28 cellular contexts compared by ENCODE assay signal in genomic region chr6:131255434-131255833, GRCh38.
DNase-seq lines count a peak whose midpoint lies in the region; ATAC-seq and TF ChIP-seq lines count a peak whose summit lies in the region.
"Had no signal": no experiment of that assay in that cellular context is flagged by ENCODE, and none has a peak within 500 bp of the region (broad histone marks: within the 10 kb centered on the region; RNA-seq: fewer than 3 reads in every experiment).

No MANE protein-coding gene starts in this region.

- DNase-seq in DMS 273 (lab: John Stamatoyannopoulos, UW; ENCODE audit: unreplicated experiment) (peak; percentile 12), DMS 273 treated with DMSO at 0.1 percent for 48 hours (lab: John Stamatoyannopoulos, UW) (no peak), T-helper 17 cell (no peak), D341Med (ENCODE audit: low spot score) (no peak), MCF 10A (ENCODE audit: unreplicated experiment) (no peak)
- DNase-seq in naive thymus-derived CD4-positive, alpha-beta T cell = peak in 5 of 9 donors; percentile 17 to 36 (median 24)
- DNase-seq: activated B cell treated with CpG ODN at 0.5 μM for 24 hours; activated CD8-positive, alpha-beta memory T cell treated with anti-CD3 and anti-CD28 coated beads, Interleukin-2, amount 10 ng/mL, durations not matched to agents 7 days and 5 days; activated naive CD4-positive, alpha-beta T cell; activated T-cell treated with anti-CD3 and anti-CD28 coated beads, Interleukin-2, amount 50 U/mL, for 4 hours; amygdala; H7; KG1; MM.1S; NCI-H2029; NCI-H526; ovary; SHP77; T1000; transverse colon had no signal

- H3K9me3 ChIP-seq in T-helper 17 cell (ENCODE audit: control insufficient read depth, low read length, poor library complexity, severe bottlenecking) = no peaks in the 10 kb centered on the region
- peaks cover 0 to 3% (median 0%) of the 10 kb centered on the region in 3 experiments for H3K9me3 ChIP-seq in naive thymus-derived CD4-positive, alpha-beta T cell (ENCODE audit: control insufficient read depth in 2 of 3, low read length in 3 of 3)
- H3K9me3 ChIP-seq: ovary, transverse colon had no signal

- ATAC-seq in GM18907 (IDR thresholded peaks at IDR 0.05; ENCODE audit: unreplicated experiment) (peak; percentile 48), T-helper 17 cell (no peak), HG03565 (IDR thresholded peaks at IDR 0.05; ENCODE audit: unreplicated experiment) (no peak)
- peak; percentile 73 for ATAC-seq in naive thymus-derived CD4-positive, alpha-beta T cell
- ATAC-seq: activated CD8-positive, alpha-beta memory T cell treated with anti-CD3 and anti-CD28 coated beads, Interleukin-2, amount 10 ng/mL, durations not matched to agents 7 days and 5 days; activated T-cell treated with anti-CD3 and anti-CD28 coated beads, Interleukin-2, amount 50 U/mL, for 4 hours; Panc1; stimulated activated memory B cell treated with anti-CD40 and anti-IgM and Interleukin-4, amounts not matched to agents 10 μg/mL and 1 μg/mL and 100 μg/mL, for 72 hours had no signal

- POLR2A ChIA-PET in naive thymus-derived CD4-positive, alpha-beta T cell (lab: Charles Lee) = interaction anchor here (1.2 kb wide), 2 partner anchors 10 to 26 kb away, joined by 3 to 5 read pairs; no protein-coding TSS in a partner anchor
- POLR2A ChIA-PET in MCF 10A (lab: Yijun Ruan, JAX) = no interaction called here

- H3K4me3 ChIP-seq in naive thymus-derived CD4-positive, alpha-beta T cell (ENCODE audit: low read length) = no peak overlapping the region
- H3K4me3 ChIP-seq: ovary, skin epidermis, transverse colon had no signal

- TF ChIP-seq CTCF in MCF 10A (IDR thresholded peaks at IDR 0.05; ENCODE audit: unreplicated experiment) = no peak

- H3K4me1 Mint-ChIP-seq in T-helper 17 cell (peaks cover 22% of the 10 kb centered on the region), MCF 10A (ENCODE audit: insufficient read depth, unreplicated experiment) (peaks cover 12% of the 10 kb centered on the region)
- peaks cover 12 to 75% (median 60%) of the 10 kb centered on the region in 7 donors for H3K4me1 Mint-ChIP-seq in naive thymus-derived CD4-positive, alpha-beta T cell

- no TSS peak for BruUV-seq in MCF 10A (replicated peaks; lab: Mats Ljungman, UMichigan)

- H3K27ac Mint-ChIP-seq in T-helper 17 cell (peak overlapping the region; percentile 89), MCF 10A (ENCODE audit: low read depth, unreplicated experiment) (no peak overlapping the region)
- peak overlapping the region in 8 of 9 donors; percentile 25 to 83 (median 55) for H3K27ac Mint-ChIP-seq in naive thymus-derived CD4-positive, alpha-beta T cell
- H3K27ac Mint-ChIP-seq: activated B cell treated with CpG ODN at 0.5 μM for 24 hours; activated CD8-positive, alpha-beta memory T cell treated with anti-CD3 and anti-CD28 coated beads, Interleukin-2, amount 10 ng/mL, durations not matched to agents 7 days and 5 days; stimulated activated memory B cell treated with anti-CD40 and anti-IgM and Interleukin-4, amounts not matched to agents 10 μg/mL and 1 μg/mL and 100 μg/mL, for 72 hours had no signal

- H3K27me3 Mint-ChIP-seq in T-helper 17 cell (no peaks in the 10 kb centered on the region), MCF 10A (ENCODE audit: insufficient read depth, unreplicated experiment) (no peaks in the 10 kb centered on the region)
- H3K27me3 Mint-ChIP-seq in naive thymus-derived CD4-positive, alpha-beta T cell = no peaks in the 10 kb centered on the region
- H3K27me3 Mint-ChIP-seq: activated B cell treated with CpG ODN at 0.5 μM for 24 hours; activated CD8-positive, alpha-beta memory T cell treated with anti-CD3 and anti-CD28 coated beads, Interleukin-2, amount 10 ng/mL, durations not matched to agents 7 days and 5 days; stimulated activated memory B cell treated with anti-CD40 and anti-IgM and Interleukin-4, amounts not matched to agents 10 μg/mL and 1 μg/mL and 100 μg/mL, for 72 hours had no signal

- H3K4me3 Mint-ChIP-seq in T-helper 17 cell = no peak overlapping the region
- peak overlapping the region in 4 of 10 donors; percentile 1 to 38 (median 28) for H3K4me3 Mint-ChIP-seq in naive thymus-derived CD4-positive, alpha-beta T cell
- no peak overlapping the region for H3K4me3 Mint-ChIP-seq in MCF 10A (ENCODE audit: unreplicated experiment)
- H3K4me3 Mint-ChIP-seq: activated B cell treated with CpG ODN at 0.5 μM for 24 hours; activated CD8-positive, alpha-beta memory T cell treated with anti-CD3 and anti-CD28 coated beads, Interleukin-2, amount 10 ng/mL, durations not matched to agents 7 days and 5 days; activated T-cell treated with anti-CD3 and anti-CD28 coated beads, Interleukin-2, amount 50 U/mL, for 4 hours; neural crest cell; stimulated activated memory B cell treated with anti-CD40 and anti-IgM and Interleukin-4, amounts not matched to agents 10 μg/mL and 1 μg/mL and 100 μg/mL, for 72 hours had no signal

- intact Hi-C loops in naive thymus-derived CD4-positive, alpha-beta T cell (cut with micrococcal nuclease) = loop anchor here in 1 of 2 donors (2.0 kb wide), 1 partner anchor 13 kb away; no protein-coding TSS in a partner anchor
- intact Hi-C loops in MCF 10A (cut with micrococcal nuclease) = no loop called here

- CTCF ChIA-PET in naive thymus-derived CD4-positive, alpha-beta T cell (lab: Charles Lee) = no interaction called here
- CTCF ChIA-PET in MCF 10A (lab: Yijun Ruan, JAX) = no interaction called here

- peaks cover 0 to 14% (median 3%) of the 10 kb centered on the region in 11 donors for H3K9me3 Mint-ChIP-seq in naive thymus-derived CD4-positive, alpha-beta T cell
- no peaks in the 10 kb centered on the region for H3K9me3 Mint-ChIP-seq in MCF 10A (ENCODE audit: unreplicated experiment)

- H3K27me3 ChIP-seq in naive thymus-derived CD4-positive, alpha-beta T cell (ENCODE audit: control insufficient read depth in 2 of 2, insufficient read depth in 2 of 2, low read length in 2 of 2) = no peaks in the 10 kb centered on the region
- H3K27me3 ChIP-seq: ovary, transverse colon had no signal

- H3K4me1 ChIP-seq in naive thymus-derived CD4-positive, alpha-beta T cell (ENCODE audit: control insufficient read depth in 2 of 2, insufficient read depth in 2 of 2, low read length in 2 of 2) = peaks cover 0 to 21% of the 10 kb centered on the region in 2 donors

- H3K36me3 ChIP-seq in naive thymus-derived CD4-positive, alpha-beta T cell (ENCODE audit: control insufficient read depth in 2 of 3, insufficient read depth in 3 of 3, low read length in 3 of 3) = no peaks in the 10 kb centered on the region
- H3K36me3 ChIP-seq: ovary, transverse colon had no signal

- no peak overlapping the region for H3K27ac ChIP-seq in naive thymus-derived CD4-positive, alpha-beta T cell (ENCODE audit: low read depth, low read length)
- H3K27ac ChIP-seq: 22Rv1, HL-60, ovary, skin epidermis, transverse colon had no signal

- H3K36me3 Mint-ChIP-seq in T-helper 17 cell (ENCODE audit: low read depth) (peaks cover 7% of the 10 kb centered on the region), MCF 10A (ENCODE audit: insufficient read depth, unreplicated experiment) (no peaks in the 10 kb centered on the region)
- peaks cover 0 to 30% (median 17%) of the 10 kb centered on the region in 5 donors for H3K36me3 Mint-ChIP-seq in naive thymus-derived CD4-positive, alpha-beta T cell

Comparison
In these comparisons a context has a peak if more than half of its experiments do, and no peak if none do; other contexts are left out.
1. DNase-seq: peak in DMS 273 (single experiment) and naive thymus-derived CD4-positive, alpha-beta T cell (5 of 9); none in DMS 273 treated with DMSO at 0.1 percent for 48 hours (single experiment), T-helper 17 cell (0 of 3), D341Med (single experiment) and MCF 10A (single experiment).
2. ATAC-seq: peak in GM18907 (single experiment) and naive thymus-derived CD4-positive, alpha-beta T cell (single experiment); none in T-helper 17 cell (single experiment) and HG03565 (single experiment).